Comparison of ENCODE assay signal across 14 cellular contexts in the genomic region with DNA sequence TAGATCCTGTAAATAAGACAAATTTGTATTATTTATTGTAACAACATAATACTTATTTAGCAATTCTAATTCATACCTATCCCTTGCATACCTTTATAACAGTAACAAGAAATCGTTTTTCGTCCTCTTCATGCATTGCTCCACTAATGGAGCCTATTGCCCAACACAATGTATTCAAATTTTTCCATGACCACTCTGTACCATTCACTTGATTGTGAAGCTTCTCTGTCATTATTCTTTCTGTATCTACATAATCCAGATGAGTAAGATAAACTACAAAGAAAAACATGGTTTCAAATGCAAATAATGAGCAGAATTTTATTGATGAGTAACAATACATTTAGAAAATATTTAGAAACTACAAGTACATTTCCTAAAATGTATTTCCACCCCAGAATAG. TPM values are rescaled to one million over a fixed set of nuclear protein-coding genes. Genes with fewer than 3 reads are reported as not detected.
DNase-seq lines count a peak whose midpoint lies in the region; ATAC-seq and TF ChIP-seq lines count a peak whose summit lies in the region.
"Had no signal": no experiment of that assay in that cellular context is flagged by ENCODE, and none has a peak within 500 bp of the region (broad histone marks: within the 10 kb centered on the region; RNA-seq: fewer than 3 reads in every experiment).

No MANE protein-coding gene starts in this region.

- POLR2A ChIA-PET in CD8-positive, alpha-beta memory T cell (lab: Charles Lee), result interaction anchor here (0.6 to 1.7 kb wide), 2 partner anchors 20 to 22 kb away, joined by 3 to 4 read pairs; a partner anchor contains a TSS
- POLR2A ChIA-PET in HEK293T (lab: Yijun Ruan, JAX), result no interaction called here
- POLR2A ChIA-PET in PC-3 (lab: Charles Lee; ENCODE audit: unreplicated experiment), result no interaction called here

- DNase-seq in activated naive CD8-positive, alpha-beta T cell treated with anti-CD3 and anti-CD28 coated beads for 36 hours, result no peak
- DNase-seq in CD8-positive, alpha-beta memory T cell, result no peak
- DNase-seq in osteoblast (ENCODE audit: insufficient read length, low spot score, missing footprints) (no peak), HEK293T (ENCODE audit: extremely low spot score) (no peak), upper lobe of left lung (no peak), PC-3 (no peak)
- DNase-seq: AML-193, NCI-H1105, NCI-H1694 treated with DMSO at 0.1 percent for 48 hours, NCI-H69, PC-9 had no signal

- H3K9me3 ChIP-seq in CD8-positive, alpha-beta memory T cell (ENCODE audit: low read length), result no peaks in the 10 kb centered on the region
- H3K9me3 ChIP-seq in osteoblast (ENCODE audit: low read depth, low read length) (no peaks in the 10 kb centered on the region), upper lobe of left lung (no peaks in the 10 kb centered on the region), PC-3 (ENCODE audit: low read length) (no peaks in the 10 kb centered on the region)
- H3K9me3 ChIP-seq: HAP-1 had no signal

- peaks cover 55% of the 10 kb centered on the region for H3K36me3 ChIP-seq in CD8-positive, alpha-beta memory T cell (ENCODE audit: insufficient read depth, low read length)
- H3K36me3 ChIP-seq in osteoblast (ENCODE audit: insufficient read depth, low read length) (peaks cover 86% of the 10 kb centered on the region), upper lobe of left lung (peaks cover 16 to 98% (median 68%) of the 10 kb centered on the region in 4 donors), PC-3 (ENCODE audit: low read depth, low read length) (peaks cover 71% of the 10 kb centered on the region)

- 87 to 90% methylated on average over 2 of the region's 2 CpGs for WGBS in upper lobe of left lung, 2 donors

- H2AFZ ChIP-seq in osteoblast (ENCODE audit: low read length) (no peak overlapping the region), PC-3 (ENCODE audit: low read length) (no peak overlapping the region)
- H2AFZ ChIP-seq: PC-9 had no signal

- peaks cover 8% of the 10 kb centered on the region for H3K36me3 Mint-ChIP-seq in activated naive CD8-positive, alpha-beta T cell
- H3K36me3 Mint-ChIP-seq in activated naive CD8-positive, alpha-beta T cell treated with anti-CD3 and anti-CD28 coated beads for 36 hours, result peaks cover 41% of the 10 kb centered on the region
- peaks cover 8 to 86% (median 22%) of the 10 kb centered on the region in 3 donors for H3K36me3 Mint-ChIP-seq in CD8-positive, alpha-beta memory T cell
- H3K36me3 Mint-ChIP-seq in activated T-helper 17 cell treated with anti-CD3 and anti-CD28 coated beads, Interleukin-2, amount 50 U/mL, for 72 hours (ENCODE audit: low read depth), result peaks cover 100% of the 10 kb centered on the region

- no peak overlapping the region for H3K4me3 Mint-ChIP-seq in activated naive CD8-positive, alpha-beta T cell
- no peak overlapping the region for H3K4me3 Mint-ChIP-seq in activated naive CD8-positive, alpha-beta T cell treated with anti-CD3 and anti-CD28 coated beads for 36 hours
- no peak overlapping the region for H3K4me3 Mint-ChIP-seq in CD8-positive, alpha-beta memory T cell
- no peak overlapping the region for H3K4me3 Mint-ChIP-seq in activated T-helper 17 cell treated with anti-CD3 and anti-CD28 coated beads, Interleukin-2, amount 50 U/mL, for 72 hours

- no peaks in the 10 kb centered on the region for H3K9me2 ChIP-seq in PC-3 (replicated peaks; ENCODE audit: low read length)

- CTCF ChIA-PET in CD8-positive, alpha-beta memory T cell (lab: Charles Lee), result no interaction called here
- CTCF ChIA-PET in HEK293T (lab: Yijun Ruan, JAX) (no interaction called here), PC-3 (lab: Charles Lee) (no interaction called here)

- H3K4me3 ChIP-seq in CD8-positive, alpha-beta memory T cell (ENCODE audit: low read length), result no peak overlapping the region
- H3K4me3 ChIP-seq in osteoblast (ENCODE audit: insufficient read depth, low read length) (no peak overlapping the region), upper lobe of left lung (no peak overlapping the region), PC-3 (ENCODE audit: low read length) (no peak overlapping the region)
- H3K4me3 ChIP-seq: HAP-1, PC-9 had no signal

- intact Hi-C loops in PC-3 (cut with micrococcal nuclease), result no loop called here

- no peak overlapping the region for H3K9ac ChIP-seq in PC-3 (ENCODE audit: low read length)

- peaks cover 66% of the 10 kb centered on the region for H3K79me2 ChIP-seq in osteoblast (ENCODE audit: insufficient read depth, low read length)
- peaks cover 23% of the 10 kb centered on the region; the same call in 1 of the 2 replicates for H3K79me2 ChIP-seq in PC-3 (ENCODE audit: low read length)

- no peaks in the 10 kb centered on the region for H3K27me3 ChIP-seq in CD8-positive, alpha-beta memory T cell (ENCODE audit: insufficient read depth, low read length, poor library complexity, severe bottlenecking)
- H3K27me3 ChIP-seq in osteoblast (ENCODE audit: insufficient read depth, low read length) (no peaks in the 10 kb centered on the region), upper lobe of left lung (no peaks in the 10 kb centered on the region), PC-3 (ENCODE audit: low read length) (no peaks in the 10 kb centered on the region)

- H3K27me3 Mint-ChIP-seq in activated naive CD8-positive, alpha-beta T cell, result no peaks in the 10 kb centered on the region
- no peaks in the 10 kb centered on the region for H3K27me3 Mint-ChIP-seq in activated naive CD8-positive, alpha-beta T cell treated with anti-CD3 and anti-CD28 coated beads for 36 hours
- no peaks in the 10 kb centered on the region for H3K27me3 Mint-ChIP-seq in CD8-positive, alpha-beta memory T cell
- no peaks in the 10 kb centered on the region for H3K27me3 Mint-ChIP-seq in activated T-helper 17 cell treated with anti-CD3 and anti-CD28 coated beads, Interleukin-2, amount 50 U/mL, for 72 hours

- peaks cover 3% of the 10 kb centered on the region for H4K20me1 ChIP-seq in osteoblast (ENCODE audit: insufficient read depth, low read length)
- 0 out of 2 replicates have a peak, but pooled peaks cover 6% of the 10 kb centered on the region for H4K20me1 ChIP-seq in PC-3 (ENCODE audit: low read length)

- peaks cover 25% of the 10 kb centered on the region for H3K4me1 Mint-ChIP-seq in activated naive CD8-positive, alpha-beta T cell (ENCODE audit: low read depth)
- H3K4me1 Mint-ChIP-seq in activated naive CD8-positive, alpha-beta T cell treated with anti-CD3 and anti-CD28 coated beads for 36 hours, result peaks cover 11% of the 10 kb centered on the region
- peaks cover 17 to 23% (median 23%) of the 10 kb centered on the region in 3 donors for H3K4me1 Mint-ChIP-seq in CD8-positive, alpha-beta memory T cell
- peaks cover 11% of the 10 kb centered on the region for H3K4me1 Mint-ChIP-seq in activated T-helper 17 cell treated with anti-CD3 and anti-CD28 coated beads, Interleukin-2, amount 50 U/mL, for 72 hours

- no peaks in the 10 kb centered on the region for H3K9me3 Mint-ChIP-seq in activated naive CD8-positive, alpha-beta T cell (ENCODE audit: low read depth)
- no peaks in the 10 kb centered on the region for H3K9me3 Mint-ChIP-seq in activated naive CD8-positive, alpha-beta T cell treated with anti-CD3 and anti-CD28 coated beads for 36 hours
- H3K9me3 Mint-ChIP-seq in CD8-positive, alpha-beta memory T cell, result no peaks in the 10 kb centered on the region
- H3K9me3 Mint-ChIP-seq in activated T-helper 17 cell treated with anti-CD3 and anti-CD28 coated beads, Interleukin-2, amount 50 U/mL, for 72 hours, result no peaks in the 10 kb centered on the region

- peaks cover 3% of the 10 kb centered on the region for H3F3A ChIP-seq in PC-3 (ENCODE audit: low read length, unreplicated experiment)

- H3K4me2 ChIP-seq in osteoblast (ENCODE audit: insufficient read depth, low read length) (no peak overlapping the region), PC-3 (ENCODE audit: low read length) (no peak overlapping the region)
- H3K4me2 ChIP-seq: PC-9 had no signal

- peaks cover 15% of the 10 kb centered on the region for H3K4me1 ChIP-seq in CD8-positive, alpha-beta memory T cell (ENCODE audit: insufficient read depth, low read length)
- H3K4me1 ChIP-seq in osteoblast (ENCODE audit: insufficient read depth, low read length) (peaks cover 14% of the 10 kb centered on the region), upper lobe of left lung (peaks cover 0 to 7% (median 0%) of the 10 kb centered on the region in 4 donors), PC-3 (ENCODE audit: insufficient read depth, low read length) (no peaks in the 10 kb centered on the region)

- peak overlapping the region; percentile 72 for H3K27ac Mint-ChIP-seq in activated naive CD8-positive, alpha-beta T cell
- H3K27ac Mint-ChIP-seq in activated naive CD8-positive, alpha-beta T cell treated with anti-CD3 and anti-CD28 coated beads for 36 hours, result no peak overlapping the region
- peak overlapping the region in 5 of 8 donors; percentile 6 to 76 (median 23) for H3K27ac Mint-ChIP-seq in CD8-positive, alpha-beta memory T cell
- H3K27ac Mint-ChIP-seq in activated T-helper 17 cell treated with anti-CD3 and anti-CD28 coated beads, Interleukin-2, amount 50 U/mL, for 72 hours, result peak overlapping the region; percentile 51

- no peak for ATAC-seq in activated T-helper 17 cell treated with anti-CD3 and anti-CD28 coated beads, Interleukin-2, amount 50 U/mL, for 72 hours (replicated peaks)
- ATAC-seq in upper lobe of left lung (ENCODE audit: low FRiP score in 2 of 2), result no peak
- no peak for ATAC-seq in PC-3

- no peak for TF ChIP-seq POLR2A in upper lobe of left lung (IDR thresholded peaks at IDR 0.05)

- H3K27ac ChIP-seq in CD8-positive, alpha-beta memory T cell (ENCODE audit: low read depth, low read length), result no peak overlapping the region
- H3K27ac ChIP-seq in osteoblast (ENCODE audit: low read depth, low read length) (peak overlapping the region; percentile 36), upper lobe of left lung (no peak overlapping the region), PC-3 (ENCODE audit: low read length) (no peak overlapping the region)
- H3K27ac ChIP-seq: PC-9 had no signal

- no TSS peak for BruUV-seq in PC-3 (replicated peaks; lab: Mats Ljungman, UMichigan)

- no peak for TF ChIP-seq EP300 in upper lobe of left lung (IDR thresholded peaks at IDR 0.05)

- no peak for TF ChIP-seq CTCF in osteoblast (IDR thresholded peaks at IDR 0.05; ENCODE audit: extremely low read depth, low read depth, low read length)
- TF ChIP-seq CTCF in upper lobe of left lung (IDR thresholded peaks at IDR 0.05), result no peak
- TF ChIP-seq CTCF in PC-3 (conservative IDR thresholded peaks at IDR 0.05; ENCODE audit: low read depth, low read length), result no peak

RNA-seq across cellular contexts. Expression of a gene that starts 21.6 kb away (rescaled TPM):
- 10 to 100 TPM; 59.4 to 64.2 TPM for total RNA-seq in activated naive CD8-positive, alpha-beta T cell treated with anti-CD3 and anti-CD28 coated beads for 36 hours
- 10 to 100 TPM; 71.9 to 74.1 TPM for total RNA-seq in CD8-positive, alpha-beta memory T cell
- 24.1 TPM for polyA plus RNA-seq in CD8-positive, alpha-beta memory T cell
- 100 to 1,000 TPM in 1 of 2 donors, 10 to 100 TPM in 1; 98.5 to 121 TPM for total RNA-seq in activated T-helper 17 cell treated with anti-CD3 and anti-CD28 coated beads, Interleukin-2, amount 50 U/mL, for 72 hours
- 152 and 160 TPM in 2 replicates for total RNA-seq in osteoblast
- 100 to 1,000 TPM in 4 of 6 donors, 10 to 100 TPM in 2; 73.8 to 223 (median 114) TPM for total RNA-seq in upper lobe of left lung
- total RNA-seq in PC-3 (2014; rRNA removed), result 67.1 and 74.5 TPM in 2 replicates

RNA-seq across cellular contexts. Expression of a gene that starts 45.7 kb away (rescaled TPM):
- 100 to 1,000 TPM; 232 to 237 TPM for total RNA-seq in activated naive CD8-positive, alpha-beta T cell treated with anti-CD3 and anti-CD28 coated beads for 36 hours
- 100 to 1,000 TPM; 207 to 217 TPM for total RNA-seq in CD8-positive, alpha-beta memory T cell
- polyA plus RNA-seq in CD8-positive, alpha-beta memory T cell, result 42.3 TPM
- total RNA-seq in activated T-helper 17 cell treated with anti-CD3 and anti-CD28 coated beads, Interleukin-2, amount 50 U/mL, for 72 hours, result 100 to 1,000 TPM; 176 to 221 TPM
- 160 and 174 TPM in 2 replicates for total RNA-seq in osteoblast
- 100 to 1,000 TPM in 2 of 6 donors, 10 to 100 TPM in 4; 52.2 to 145 (median 81.9) TPM for total RNA-seq in upper lobe of left lung
- 138 and 170 TPM in 2 replicates for total RNA-seq in PC-3 (2014; rRNA removed)
